Comparison of ENCODE assay signal across 8 cellular contexts in the genomic region with DNA sequence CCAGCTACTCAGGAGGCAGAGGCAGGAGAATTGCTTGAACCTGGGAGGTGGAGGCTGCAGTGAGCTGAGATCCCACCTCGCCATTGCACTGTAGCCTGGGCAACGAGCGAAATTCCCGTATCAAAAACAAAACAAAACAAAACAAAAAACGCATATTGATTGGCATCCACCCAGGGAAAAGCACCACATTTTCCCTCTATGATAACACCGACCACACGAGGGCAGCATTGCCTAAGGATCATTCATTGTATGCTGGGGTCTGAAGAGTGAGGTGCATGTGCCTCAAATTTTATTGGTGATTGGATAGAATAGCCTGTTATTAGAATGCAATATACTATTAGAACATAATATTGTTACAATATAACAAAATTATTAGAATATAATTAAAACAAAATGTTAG.
A peak's percentile ranks its signal among the peaks of the same experiment; 100 is the strongest.
DNase-seq lines count a peak whose midpoint lies in the region; FAIRE-seq and TF ChIP-seq lines count a peak whose summit lies in the region.

No MANE protein-coding gene starts in this region.

- no peak overlapping the region for H3K4me3 ChIP-seq in DOHH2 (ENCODE audit: low read length)
- H3K4me3 ChIP-seq in astrocyte (ENCODE audit: insufficient read depth, low read depth, low read length) = no peak overlapping the region
- no peak overlapping the region for H3K4me3 ChIP-seq in prostate gland
- no peak overlapping the region for H3K4me3 ChIP-seq in PC-9

- no peaks in the 10 kb centered on the region for H3K27me3 Mint-ChIP-seq in astrocyte (ENCODE audit: low read depth, unreplicated experiment)

- H3K27ac ChIP-seq in DOHH2 (ENCODE audit: low read depth, low read length) = no peak overlapping the region
- H3K27ac ChIP-seq in astrocyte (ENCODE audit: low read depth, low read length) = peak overlapping the region; percentile 53
- H3K27ac ChIP-seq in prostate gland = no peak overlapping the region
- H3K27ac ChIP-seq in PC-9 = no peak overlapping the region

- BruUV-seq in PC-9 (replicated peaks; lab: Mats Ljungman, UMichigan) = no TSS peak

- no peak for FAIRE-seq in astrocyte (lab: Jason Lieb, UNC)

- no peaks in the 10 kb centered on the region for H3K9me2 ChIP-seq in DOHH2 (replicated peaks; ENCODE audit: control insufficient read depth, low read length)
- H3K9me2 ChIP-seq in PC-9 (ENCODE audit: insufficient read depth) = no peaks in the 10 kb centered on the region

- no peaks in the 10 kb centered on the region for H3K36me3 Mint-ChIP-seq in astrocyte (ENCODE audit: low read depth, unreplicated experiment)

- H3K4me1 Mint-ChIP-seq in astrocyte (ENCODE audit: low read depth, unreplicated experiment) = no peaks in the 10 kb centered on the region

- H4K20me1 ChIP-seq in DOHH2 (ENCODE audit: control insufficient read depth, insufficient read depth, low read depth, low read length) (no peaks in the 10 kb centered on the region), astrocyte (ENCODE audit: insufficient read depth, low read length) (no peaks in the 10 kb centered on the region), PC-9 (ENCODE audit: insufficient read depth) (no peaks in the 10 kb centered on the region)

- DNase-seq in astrocyte (ENCODE audit: low read depth) (no peak), prostate gland (ENCODE audit: low spot score) (peak; percentile 6), hippocampal formation (lab: John Stamatoyannopoulos, UW) (no peak), PC-9 (no peak), COLO668 (lab: John Stamatoyannopoulos, UW; ENCODE audit: unreplicated experiment) (no peak)
- no peak for DNase-seq in activated CD4-positive, CD25-positive, alpha-beta regulatory T cell treated with anti-CD3 and anti-CD28 coated beads, Interleukin-2, amount 50 U/mL, for 72 hours

- H3K9me3 Mint-ChIP-seq in astrocyte (ENCODE audit: unreplicated experiment) = no peaks in the 10 kb centered on the region

- TF ChIP-seq CTCF in DOHH2 (IDR thresholded peaks at IDR 0.05; ENCODE audit: low read depth, low read length, poor library complexity, severe bottlenecking) (peak; percentile 57), LNCAP (IDR thresholded peaks at IDR 0.05) (peak; percentile 46; the same call in 1 of the 2 replicates), astrocyte (IDR thresholded peaks at IDR 0.05; ENCODE audit: insufficient read depth, low read depth, low read length) (peak; percentile 46), prostate gland (IDR thresholded peaks at IDR 0.05) (peak; percentile 14 to 66 (median 60)), PC-9 (conservative IDR thresholded peaks at IDR 0.05) (no peak)

- no peaks in the 10 kb centered on the region for H3K79me2 ChIP-seq in DOHH2 (ENCODE audit: control insufficient read depth, low read length)
- H3K79me2 ChIP-seq in astrocyte (ENCODE audit: insufficient read depth, low read length) = no peaks in the 10 kb centered on the region
- H3K79me2 ChIP-seq in PC-9 (ENCODE audit: low read depth) = no peaks in the 10 kb centered on the region

- H2AFZ ChIP-seq in astrocyte (ENCODE audit: low read depth, low read length) (no peak overlapping the region), PC-9 (no peak overlapping the region)

- CTCF ChIA-PET in PC-9 (lab: Charles Lee) = no interaction called here

- no peaks in the 10 kb centered on the region for H3K27me3 ChIP-seq in DOHH2 (ENCODE audit: control insufficient read depth, low read length)
- no peaks in the 10 kb centered on the region for H3K27me3 ChIP-seq in astrocyte (ENCODE audit: insufficient read depth, low read length)
- no peaks in the 10 kb centered on the region for H3K27me3 ChIP-seq in prostate gland (replicated peaks; ENCODE audit: insufficient read depth)
- H3K27me3 ChIP-seq in PC-9 (ENCODE audit: insufficient read depth, low read depth) = no peaks in the 10 kb centered on the region

- intact Hi-C loops in prostate gland (cut with DNase I) (no loop called here), PC-9 (cut with micrococcal nuclease; ENCODE audit: unreplicated experiment) (no loop called here)

- POLR2A ChIA-PET in PC-9 (lab: Charles Lee; ENCODE audit: unreplicated experiment) = no interaction called here

- 0 out of 2 replicates have a peak, but pooled peaks cover 3% of the 10 kb centered on the region for H3K36me3 ChIP-seq in DOHH2 (ENCODE audit: control insufficient read depth, low read length)
- H3K36me3 ChIP-seq in astrocyte (ENCODE audit: insufficient read depth, low read length) = peaks cover 2% of the 10 kb centered on the region
- no peaks in the 10 kb centered on the region for H3K36me3 ChIP-seq in prostate gland
- no peaks in the 10 kb centered on the region for H3K36me3 ChIP-seq in PC-9 (ENCODE audit: low read depth)

- H3K27ac Mint-ChIP-seq in astrocyte (ENCODE audit: unreplicated experiment) = no peak overlapping the region

- H3K4me3 Mint-ChIP-seq in astrocyte (ENCODE audit: unreplicated experiment) = no peak overlapping the region

- H3K4me2 ChIP-seq in DOHH2 (ENCODE audit: low read length) = no peak overlapping the region
- no peak overlapping the region for H3K4me2 ChIP-seq in astrocyte (ENCODE audit: low read length)
- no peak overlapping the region for H3K4me2 ChIP-seq in PC-9

- H3K9me3 ChIP-seq in DOHH2 (ENCODE audit: control insufficient read depth, insufficient read depth, low read length) (no peaks in the 10 kb centered on the region), astrocyte (ENCODE audit: insufficient read depth, low read depth, low read length) (no peaks in the 10 kb centered on the region), prostate gland (no peaks in the 10 kb centered on the region), PC-9 (ENCODE audit: insufficient read depth, low read depth) (no peaks in the 10 kb centered on the region)

- 4% methylated on average over 7 of the region's 7 CpGs for WGBS in prostate gland

- H3K9ac ChIP-seq in astrocyte (ENCODE audit: low read length) = peak overlapping the region; percentile 27

- H3F3A ChIP-seq in DOHH2 (ENCODE audit: control insufficient read depth, insufficient read depth) (no peaks in the 10 kb centered on the region), PC-9 (ENCODE audit: insufficient read depth, low read depth) (no peaks in the 10 kb centered on the region)

- peaks cover 4% of the 10 kb centered on the region for H3K4me1 ChIP-seq in DOHH2 (ENCODE audit: control insufficient read depth, low read length)
- H3K4me1 ChIP-seq in astrocyte (ENCODE audit: insufficient read depth, low read length) = peaks cover 6% of the 10 kb centered on the region
- no peaks in the 10 kb centered on the region for H3K4me1 ChIP-seq in prostate gland (replicated peaks)
- H3K4me1 ChIP-seq in PC-9 (replicated peaks; ENCODE audit: insufficient read depth) = no peaks in the 10 kb centered on the region

- no peak for TF ChIP-seq POLR2A in prostate gland (IDR thresholded peaks at IDR 0.05)
